In genomic region chr11:29272019-29272654, GRCh38 we compare ENCODE assay signal across 16 cellular contexts.
A peak's percentile ranks its signal among the peaks of the same experiment; 100 is the strongest.
DNase-seq lines count a peak whose midpoint lies in the region; ATAC-seq, FAIRE-seq and TF ChIP-seq lines count a peak whose summit lies in the region.
"Had no signal": no experiment of that assay in that cellular context is flagged by ENCODE, and none has a peak within 500 bp of the region (broad histone marks: within the 10 kb centered on the region; RNA-seq: fewer than 3 reads in every experiment).

No MANE protein-coding gene starts in this region.

- H3K4me2 ChIP-seq in astrocyte (ENCODE audit: low read length): peak overlapping the region; percentile 23

- CTCF ChIA-PET in AG04450 (lab: Charles Lee): interaction anchor here (0.7 to 1.3 kb wide), 2 partner anchors 11 to 58 kb away, joined by 3 to 4 read pairs; no protein-coding TSS in a partner anchor

- peaks cover 1% of the 10 kb centered on the region for H3K36me3 Mint-ChIP-seq in astrocyte (ENCODE audit: low read depth, unreplicated experiment)
- H3K36me3 Mint-ChIP-seq: CD8-positive, alpha-beta memory T cell had no signal

- H3K9me3 Mint-ChIP-seq in astrocyte (ENCODE audit: unreplicated experiment): no peaks in the 10 kb centered on the region
- H3K9me3 Mint-ChIP-seq: dendritic cell treated with granulocyte-macrophage colony-stimulating factor and Interleukin-4, amounts not matched to agents 40 ng/mL and 50 ng/mL, for 4 days had no signal

- H2AFZ ChIP-seq in astrocyte (ENCODE audit: low read depth, low read length): peak overlapping the region; percentile 27

- H3K36me3 ChIP-seq in astrocyte (ENCODE audit: insufficient read depth, low read length): no peaks in the 10 kb centered on the region

- H3K27me3 ChIP-seq in AG04450 (ENCODE audit: control insufficient read depth, insufficient read depth, low read length) (no peaks in the 10 kb centered on the region), astrocyte (ENCODE audit: insufficient read depth, low read length) (no peaks in the 10 kb centered on the region)

- peaks cover 7% of the 10 kb centered on the region for H3K4me1 ChIP-seq in astrocyte (ENCODE audit: insufficient read depth, low read length)

- H3K27ac ChIP-seq in AG04450 (ENCODE audit: low read depth, low read length): no peak overlapping the region
- H3K27ac ChIP-seq in astrocyte (ENCODE audit: low read depth, low read length): no peak overlapping the region

- POLR2A ChIA-PET in AG04450 (lab: Yijun Ruan, JAX): interaction anchor here (1.2 kb wide), 1 partner anchor 47 kb away, joined by 3 read pairs; no protein-coding TSS in a partner anchor

- H3K4me3 Mint-ChIP-seq in astrocyte (ENCODE audit: unreplicated experiment): no peak overlapping the region
- H3K4me3 Mint-ChIP-seq: CD8-positive, alpha-beta memory T cell; dendritic cell treated with granulocyte-macrophage colony-stimulating factor and Interleukin-4, amounts not matched to agents 40 ng/mL and 50 ng/mL, for 4 days had no signal

- H3K4me1 Mint-ChIP-seq in astrocyte (ENCODE audit: low read depth, unreplicated experiment): peaks cover 1% of the 10 kb centered on the region
- H3K4me1 Mint-ChIP-seq: CD8-positive, alpha-beta memory T cell had no signal

- H3K9me3 ChIP-seq in AG04450 (ENCODE audit: control insufficient read depth, insufficient read depth, low read length) (peaks cover 3% of the 10 kb centered on the region; the same call in 1 of the 2 replicates), astrocyte (ENCODE audit: insufficient read depth, low read depth, low read length) (no peaks in the 10 kb centered on the region)

- FAIRE-seq in astrocyte (lab: Jason Lieb, UNC): no peak

- ATAC-seq in HG02588 (IDR thresholded peaks at IDR 0.05; ENCODE audit: unreplicated experiment): no peak
- ATAC-seq: left cardiac atrium, right cardiac atrium had no signal

- H3K79me2 ChIP-seq in astrocyte (ENCODE audit: insufficient read depth, low read length): no peaks in the 10 kb centered on the region

- TF ChIP-seq CTCF in AG04450 (IDR thresholded peaks at IDR 0.05; ENCODE audit: low read depth, low read length) (peak; percentile 50), HFF-Myc (IDR thresholded peaks at IDR 0.05; ENCODE audit: low read depth, low read length, missing control alignments) (peak; percentile 46), astrocyte (IDR thresholded peaks at IDR 0.05; ENCODE audit: insufficient read depth, low read depth, low read length) (peak; percentile 36)

- H3K4me3 ChIP-seq in AG04450 (ENCODE audit: low read depth, low read length) (no peak overlapping the region), HFF-Myc (replicated peaks; ENCODE audit: low read depth, low read length) (no peak overlapping the region), astrocyte (ENCODE audit: insufficient read depth, low read depth, low read length) (no peak overlapping the region)

- no peak overlapping the region for H3K9ac ChIP-seq in astrocyte (ENCODE audit: low read length)

- DNase-seq in AG04450 (ENCODE audit: low read depth, low spot score) (no peak), HFF-Myc (ENCODE audit: extremely low read depth, low read depth) (no peak), astrocyte (ENCODE audit: low read depth) (peak; percentile 44), iris pigment epithelial cell (ENCODE audit: low read depth) (peak; percentile 76), NCI-H1105 (lab: John Stamatoyannopoulos, UW) (no peak), SHP77 (lab: John Stamatoyannopoulos, UW) (no peak)
- no peak for DNase-seq in activated CD4-positive, alpha-beta T cell treated with anti-CD3 and anti-CD28 coated beads for 1 hour
- DNase-seq: activated T-cell treated with anti-CD3 and anti-CD28 coated beads, Interleukin-2, amount 50 U/mL, for 1 hour; CD8-positive, alpha-beta memory T cell; GOT3; left cardiac atrium; NCI-H226; stimulated activated CD8-positive, alpha-beta memory T cell treated with anti-CD3 and anti-CD28 coated beads, Interleukin-4, amount 100 ng/mL, for 48 hours had no signal

- H3K27me3 Mint-ChIP-seq in astrocyte (ENCODE audit: low read depth, unreplicated experiment): no peaks in the 10 kb centered on the region
- H3K27me3 Mint-ChIP-seq: CD8-positive, alpha-beta memory T cell; dendritic cell treated with granulocyte-macrophage colony-stimulating factor and Interleukin-4, amounts not matched to agents 40 ng/mL and 50 ng/mL, for 4 days had no signal

- peak overlapping the region; percentile 75 for H3K27ac Mint-ChIP-seq in astrocyte (ENCODE audit: unreplicated experiment)
- H3K27ac Mint-ChIP-seq: CD8-positive, alpha-beta memory T cell; dendritic cell treated with granulocyte-macrophage colony-stimulating factor and Interleukin-4, amounts not matched to agents 40 ng/mL and 50 ng/mL, for 4 days had no signal

- H4K20me1 ChIP-seq in astrocyte (ENCODE audit: insufficient read depth, low read length): no peaks in the 10 kb centered on the region

Comparison
In these comparisons a context has a peak if more than half of its experiments do, and no peak if none do; other contexts are left out.
1. DNase-seq: peak in astrocyte (single experiment) and iris pigment epithelial cell (single experiment); none in AG04450 (single experiment), HFF-Myc (single experiment), NCI-H1105 (single experiment), activated CD4-positive, alpha-beta T cell treated with anti-CD3 and anti-CD28 coated beads for 1 hour (single experiment) and SHP77 (0 of 2).
2. Peak in every context shown above with its lines, with median percentiles within 50 percentile points of each other: CTCF ChIP-seq.